15 cellular contexts compared by ENCODE assay signal in the genomic region with DNA sequence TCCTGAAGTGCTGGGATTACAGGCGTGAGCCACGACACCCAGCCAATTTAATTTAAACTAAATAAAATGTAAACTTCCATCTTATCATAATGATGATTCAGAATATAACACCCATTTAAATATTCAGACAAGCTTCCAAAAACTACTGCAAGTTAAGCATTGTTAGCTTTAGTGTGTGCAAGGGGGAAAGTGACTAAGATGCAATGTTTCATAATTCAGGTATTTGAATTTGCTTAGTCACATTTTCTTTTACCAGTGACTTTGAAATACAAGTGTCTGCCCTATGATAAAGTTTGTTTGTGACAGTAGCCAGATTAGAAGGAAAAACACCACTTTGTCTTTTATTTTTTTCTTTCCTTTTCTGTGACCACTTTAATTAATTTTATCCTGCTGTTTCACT. TPM values are rescaled to one million over a fixed set of nuclear protein-coding genes. Genes with fewer than 3 reads are reported as not detected.
DNase-seq lines count a peak whose midpoint lies in the region; ATAC-seq, FAIRE-seq and TF ChIP-seq lines count a peak whose summit lies in the region.
"Had no signal": no experiment of that assay in that cellular context is flagged by ENCODE, and none has a peak within 500 bp of the region (broad histone marks: within the 10 kb centered on the region; RNA-seq: fewer than 3 reads in every experiment).

No MANE protein-coding gene starts in this region.

- no peak for FAIRE-seq in D721Med (lab: Jason Lieb, UNC)

- H3K27ac Mint-ChIP-seq in HFFc6 = peak overlapping the region; percentile 98
- H3K27ac Mint-ChIP-seq in effector memory CD8-positive, alpha-beta T cell = no peak overlapping the region
- H3K27ac Mint-ChIP-seq: activated CD4-positive, alpha-beta memory T cell treated with anti-CD3 and anti-CD28 coated beads for 36 hours; stimulated activated naive CD8-positive, alpha-beta T cell treated with anti-CD3 and anti-CD28 coated beads, Interleukin-15, Interleukin-2, amounts not matched to agents 100 ng/mL and 50 ng/mL, for 24 hours had no signal

- no peaks in the 10 kb centered on the region for H3K36me3 Mint-ChIP-seq in HFFc6 (ENCODE audit: low read depth)
- H3K36me3 Mint-ChIP-seq in effector memory CD8-positive, alpha-beta T cell (ENCODE audit: insufficient read depth) = peaks cover 7% of the 10 kb centered on the region
- H3K36me3 Mint-ChIP-seq: activated CD4-positive, alpha-beta memory T cell treated with anti-CD3 and anti-CD28 coated beads for 36 hours; naive thymus-derived CD8-positive, alpha-beta T cell had no signal

- H3K9ac ChIP-seq in adipocyte (ENCODE audit: low read length) = peak overlapping the region; percentile 50

- H3K4me3 Mint-ChIP-seq in HFFc6 = peak overlapping the region; percentile 31; the same call in 1 of the 2 replicates
- no peak overlapping the region for H3K4me3 Mint-ChIP-seq in effector memory CD8-positive, alpha-beta T cell
- H3K4me3 Mint-ChIP-seq: activated CD4-positive, alpha-beta memory T cell treated with anti-CD3 and anti-CD28 coated beads for 36 hours; naive thymus-derived CD8-positive, alpha-beta T cell; stimulated activated naive CD8-positive, alpha-beta T cell treated with anti-CD3 and anti-CD28 coated beads, Interleukin-15, Interleukin-2, amounts not matched to agents 100 ng/mL and 50 ng/mL, for 24 hours had no signal

- DNase-seq in AG08395 (ENCODE audit: low spot score) (peak; percentile 65), HFFc6 (peak; percentile 88), adipocyte (ENCODE audit: low read depth) (peak; percentile 70), fibroblast of the conjunctiva (ENCODE audit: low read depth) (peak; percentile 38), substantia nigra (lab: John Stamatoyannopoulos, UW) (no peak), D721Med (ENCODE audit: insufficient read length, low spot score) (no peak)
- DNase-seq in effector memory CD8-positive, alpha-beta T cell = no peak
- DNase-seq: activated CD4-positive, alpha-beta memory T cell treated with anti-CD3 and anti-CD28 coated beads for 36 hours; activated gamma-delta T cell; naive thymus-derived CD8-positive, alpha-beta T cell; stimulated activated CD4-positive, alpha-beta T cell treated with anti-CD3 and anti-CD28 coated beads, Interleukin-4, amount 100 ng/mL, for 4 hours had no signal

- peak overlapping the region; percentile 7 for H3K4me3 ChIP-seq in adipocyte (ENCODE audit: low read length)
- H3K4me3 ChIP-seq: esophagus muscularis mucosa had no signal

- no peaks in the 10 kb centered on the region for H3K36me3 ChIP-seq in adipocyte (ENCODE audit: control insufficient read depth, insufficient read depth, low read length, severe bottlenecking)
- H3K36me3 ChIP-seq: esophagus muscularis mucosa had no signal

- H3K4me1 ChIP-seq in adipocyte (ENCODE audit: control insufficient read depth, insufficient read depth, low read length) = peaks cover 22% of the 10 kb centered on the region

- H3K27me3 Mint-ChIP-seq in HFFc6 (ENCODE audit: insufficient read depth) = peaks cover 2% of the 10 kb centered on the region; the same call in 1 of the 2 replicates
- H3K27me3 Mint-ChIP-seq in effector memory CD8-positive, alpha-beta T cell = no peaks in the 10 kb centered on the region
- H3K27me3 Mint-ChIP-seq: naive thymus-derived CD8-positive, alpha-beta T cell; stimulated activated naive CD8-positive, alpha-beta T cell treated with anti-CD3 and anti-CD28 coated beads, Interleukin-15, Interleukin-2, amounts not matched to agents 100 ng/mL and 50 ng/mL, for 24 hours had no signal

- H3K27me3 ChIP-seq in adipocyte (replicated peaks; ENCODE audit: control insufficient read depth, insufficient read depth, low read length) = no peaks in the 10 kb centered on the region
- H3K27me3 ChIP-seq: esophagus muscularis mucosa had no signal

- no peaks in the 10 kb centered on the region for H3K9me3 Mint-ChIP-seq in HFFc6
- no peaks in the 10 kb centered on the region for H3K9me3 Mint-ChIP-seq in effector memory CD8-positive, alpha-beta T cell
- H3K9me3 Mint-ChIP-seq: activated CD4-positive, alpha-beta memory T cell treated with anti-CD3 and anti-CD28 coated beads for 36 hours; naive thymus-derived CD8-positive, alpha-beta T cell; stimulated activated naive CD8-positive, alpha-beta T cell treated with anti-CD3 and anti-CD28 coated beads, Interleukin-15, Interleukin-2, amounts not matched to agents 100 ng/mL and 50 ng/mL, for 24 hours had no signal

- no peaks in the 10 kb centered on the region for H3K9me3 ChIP-seq in adipocyte (ENCODE audit: control insufficient read depth, low read length)
- H3K9me3 ChIP-seq: esophagus muscularis mucosa had no signal

- peaks cover 74% of the 10 kb centered on the region for H3K4me1 Mint-ChIP-seq in HFFc6 (ENCODE audit: low read depth)
- H3K4me1 Mint-ChIP-seq in effector memory CD8-positive, alpha-beta T cell (ENCODE audit: low read depth in 2 of 2) = peaks cover 16% of the 10 kb centered on the region in 2 donors

- H3K27ac ChIP-seq in substantia nigra (ENCODE audit: low read depth, low read length, poor library complexity, severe bottlenecking) = no peak overlapping the region
- H3K27ac ChIP-seq: C4-2B had no signal

- ATAC-seq in effector memory CD8-positive, alpha-beta T cell (replicated peaks) = no peak
- no peak for ATAC-seq in HG03025 (IDR thresholded peaks at IDR 0.05; ENCODE audit: low FRiP score, unreplicated experiment)
- ATAC-seq: naive thymus-derived CD8-positive, alpha-beta T cell had no signal

- no peak for TF ChIP-seq CTCF in HFFc6 (IDR thresholded peaks at IDR 0.05)
- no peak for TF ChIP-seq CTCF in D721Med (IDR thresholded peaks at IDR 0.05; ENCODE audit: insufficient read depth, missing control alignments)

RNA-seq across cellular contexts. Expression of gene CFAP54, which starts 2.2 kb away (rescaled TPM):
- under 1 TPM; 0.40 to 0.66 (median 0.56) TPM for total RNA-seq in HFFc6 (2021; fragmentation: NEBNext Ultra II Directional; extraction: Animal tissue kit (Norgen Biotek cat#: 25700))

Comparison
In these comparisons a context has a peak if more than half of its experiments do, and no peak if none do; other contexts are left out.
1. DNase-seq: peak in AG08395 (single experiment), HFFc6 (single experiment), adipocyte (single experiment) and fibroblast of the conjunctiva (single experiment); none in substantia nigra (0 of 49), effector memory CD8-positive, alpha-beta T cell (0 of 3) and D721Med (single experiment).